Comparison of ENCODE assay signal across 2 cellular contexts in the genomic region with DNA sequence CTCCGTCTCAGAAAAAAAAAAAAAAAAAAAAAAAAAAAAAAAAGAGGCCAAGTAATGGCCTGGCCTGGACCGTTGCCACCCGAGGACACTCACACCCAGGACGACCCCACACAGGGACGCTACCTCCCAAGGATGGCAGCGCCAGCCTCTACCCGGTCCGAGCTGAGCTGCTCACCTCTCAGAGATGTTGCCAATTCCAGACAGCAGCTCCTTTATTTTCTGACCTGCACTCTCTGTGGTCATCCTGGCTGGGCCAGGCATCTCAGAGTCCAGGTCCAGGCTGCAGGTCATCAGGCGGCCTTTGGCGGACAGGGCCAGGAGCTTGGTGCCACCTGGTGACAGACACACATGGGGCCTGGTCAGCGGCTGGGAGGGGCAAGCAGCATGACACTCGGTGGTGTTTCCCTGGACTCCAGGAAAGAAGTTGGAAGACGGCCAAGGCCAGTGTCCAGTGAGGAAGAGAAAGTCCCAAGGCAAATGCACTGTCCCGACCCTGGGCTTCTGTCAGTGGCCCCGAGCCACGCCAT.
A peak's percentile ranks its signal among the peaks of the same experiment; 100 is the strongest.
TF ChIP-seq lines count a peak whose summit lies in the region.

No MANE protein-coding gene starts in this region.

TF ChIP-seq in GM23338, 12 proteins besides CTCF, POLR2A, EP300 and RAD21:
- TF ChIP-seq CREB1 (CRISPR knock-in tag; IDR thresholded peaks at IDR 0.05; ENCODE audit: low read depth) = no peak
- no peak for TF ChIP-seq JUNB (IDR thresholded peaks at IDR 0.05; ENCODE audit: unreplicated experiment)

TF ChIP-seq in K562, 482 proteins besides CTCF, POLR2A, EP300 and RAD21:
- TF ChIP-seq, protein P1, sequence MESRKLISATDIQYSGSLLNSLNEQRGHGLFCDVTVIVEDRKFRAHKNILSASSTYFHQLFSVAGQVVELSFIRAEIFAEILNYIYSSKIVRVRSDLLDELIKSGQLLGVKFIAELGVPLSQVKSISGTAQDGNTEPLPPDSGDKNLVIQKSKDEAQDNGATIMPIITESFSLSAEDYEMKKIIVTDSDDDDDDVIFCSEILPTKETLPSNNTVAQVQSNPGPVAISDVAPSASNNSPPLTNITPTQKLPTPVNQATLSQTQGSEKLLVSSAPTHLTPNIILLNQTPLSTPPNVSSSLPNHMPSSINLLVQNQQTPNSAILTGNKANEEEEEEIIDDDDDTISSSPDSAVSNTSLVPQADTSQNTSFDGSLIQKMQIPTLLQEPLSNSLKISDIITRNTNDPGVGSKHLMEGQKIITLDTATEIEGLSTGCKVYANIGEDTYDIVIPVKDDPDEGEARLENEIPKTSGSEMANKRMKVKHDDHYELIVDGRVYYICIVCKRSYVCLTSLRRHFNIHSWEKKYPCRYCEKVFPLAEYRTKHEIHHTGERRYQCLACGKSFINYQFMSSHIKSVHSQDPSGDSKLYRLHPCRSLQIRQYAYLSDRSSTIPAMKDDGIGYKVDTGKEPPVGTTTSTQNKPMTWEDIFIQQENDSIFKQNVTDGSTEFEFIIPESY (CRISPR knock-in tag; IDR thresholded peaks at IDR 0.05) = peak; percentile 40; the same call in 1 of the 2 replicates
- TF ChIP-seq NFIC (IDR thresholded peaks at IDR 0.05) (peak; percentile 56; the same call in 1 of the 2 replicates), FOXM1 (IDR thresholded peaks at IDR 0.05; ENCODE audit: low read depth) (no peak), FOXM1 (CRISPR knock-in tag; IDR thresholded peaks at IDR 0.05; ENCODE audit: low read depth) (no peak), CEBPZ (IDR thresholded peaks at IDR 0.05; ENCODE audit: borderline replicate concordance, low read depth, low read length) (no peak)
